Comparison of ENCODE assay signal across 8 cellular contexts in the genomic region with DNA sequence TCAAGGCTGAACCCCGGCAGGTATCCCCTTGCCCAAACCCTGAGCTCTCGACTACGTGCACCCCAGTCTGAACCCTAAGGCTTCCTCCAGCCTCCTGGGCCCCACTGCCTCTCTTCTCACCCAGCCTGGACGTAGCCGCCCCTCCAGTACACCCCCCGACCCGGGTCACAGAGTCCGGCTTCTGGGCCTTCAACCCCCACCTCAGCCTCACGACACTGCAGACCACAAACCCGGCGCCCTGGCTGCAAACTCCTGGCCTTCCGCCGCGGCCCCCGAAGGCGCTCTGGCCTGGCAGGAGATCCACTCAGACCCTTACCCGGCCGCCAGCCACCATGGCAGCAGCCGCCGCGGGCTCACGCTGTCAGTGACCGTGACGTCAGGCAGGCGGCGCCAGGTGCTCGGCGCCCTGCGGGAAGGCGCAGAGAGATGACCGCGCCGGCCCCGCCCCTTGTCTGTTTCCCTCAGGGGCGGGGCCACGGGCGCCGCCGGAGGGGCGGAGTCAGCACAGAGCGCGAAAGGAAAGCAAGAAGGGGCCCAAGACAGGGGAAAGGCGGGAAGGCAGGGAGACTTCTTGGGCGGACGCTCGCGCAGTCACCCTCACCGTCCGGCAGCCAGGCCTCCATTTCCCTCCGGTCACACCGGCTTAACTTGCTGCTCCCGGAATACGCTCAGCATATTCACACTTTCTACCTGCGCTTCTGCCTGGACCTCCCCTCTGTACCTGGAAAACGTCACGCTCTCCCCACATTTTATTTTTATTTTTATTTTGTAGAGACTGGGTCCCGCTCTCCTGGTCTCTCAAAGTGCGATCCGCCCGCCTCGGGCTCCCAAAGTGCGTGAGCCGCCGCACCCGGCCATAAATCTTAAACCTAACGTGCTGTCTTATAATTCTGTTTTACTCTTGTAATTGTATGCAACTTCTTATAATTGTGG. TPM values are rescaled to one million over a fixed set of nuclear protein-coding genes. Genes with fewer than 3 reads are reported as not detected.
DNase-seq lines count a peak whose midpoint lies in the region; ATAC-seq and TF ChIP-seq lines count a peak whose summit lies in the region.

A gene with protein sequence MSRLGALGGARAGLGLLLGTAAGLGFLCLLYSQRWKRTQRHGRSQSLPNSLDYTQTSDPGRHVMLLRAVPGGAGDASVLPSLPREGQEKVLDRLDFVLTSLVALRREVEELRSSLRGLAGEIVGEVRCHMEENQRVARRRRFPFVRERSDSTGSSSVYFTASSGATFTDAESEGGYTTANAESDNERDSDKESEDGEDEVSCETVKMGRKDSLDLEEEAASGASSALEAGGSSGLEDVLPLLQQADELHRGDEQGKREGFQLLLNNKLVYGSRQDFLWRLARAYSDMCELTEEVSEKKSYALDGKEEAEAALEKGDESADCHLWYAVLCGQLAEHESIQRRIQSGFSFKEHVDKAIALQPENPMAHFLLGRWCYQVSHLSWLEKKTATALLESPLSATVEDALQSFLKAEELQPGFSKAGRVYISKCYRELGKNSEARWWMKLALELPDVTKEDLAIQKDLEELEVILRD (minus strand): TSS at position 372 of the 933 bp plus-strand sequence. CDS start 471 bp downstream, outside the sequence.

- peak within 1 kb of the TSS; percentile 65 for H3K27ac ChIP-seq in temporal lobe (ENCODE audit: low read depth, low read length)

- 0 out of 2 replicates have a peak, but pooled peaks cover 2% of the 10 kb centered on the region for H3K27me3 Mint-ChIP-seq in HFFc6 (ENCODE audit: insufficient read depth)

- H3K4me1 Mint-ChIP-seq in HFFc6 (ENCODE audit: low read depth), result peaks cover 29% of the 10 kb centered on the region

- TF ChIP-seq CTCF in HFFc6 (IDR thresholded peaks at IDR 0.05), result peak; percentile 32; the same call in 1 of the 2 replicates
- no peak for TF ChIP-seq CTCF in omental fat pad (IDR thresholded peaks at IDR 0.05)

- H3K36me3 Mint-ChIP-seq in HFFc6 (ENCODE audit: low read depth), result peaks cover 4% of the 10 kb centered on the region; the same call in 1 of the 2 replicates

- peak; percentile 79 for DNase-seq in GM04504 (ENCODE audit: low read depth)
- peak; percentile 74 for DNase-seq in HFFc6
- peak; percentile 56 for DNase-seq in NCI-H1048 (lab: John Stamatoyannopoulos, UW)
- peak; percentile 94 for DNase-seq in activated naive CD4-positive, alpha-beta T cell treated with anti-CD3 and anti-CD28 coated beads, Interleukin-2, amount 50 U/mL, for 16 hours
- DNase-seq in germinal center (ENCODE audit: low spot score), result peak; percentile 92
- peak; percentile 78 for DNase-seq in omental fat pad (ENCODE audit: low spot score)

- peak within 1 kb of the TSS; percentile 96 for H3K27ac Mint-ChIP-seq in HFFc6

- H3K9me3 Mint-ChIP-seq in HFFc6, result no peaks in the 10 kb centered on the region

- H3K4me3 Mint-ChIP-seq in HFFc6, result peak within 1 kb of the TSS; percentile 93

- ATAC-seq in SK-N-SH treated with all-trans-retinoic acid at 6 μM for 48 hours (peak; percentile 87), omental fat pad (ENCODE audit: low FRiP score) (peak; percentile 98)

TF ChIP-seq in SK-N-SH treated with all-trans-retinoic acid at 6 μM for 48 hours, 23 proteins besides CTCF, POLR2A, EP300 and RAD21:
- TF ChIP-seq TCF4 (CRISPR knock-in tag; IDR thresholded peaks at IDR 0.05; ENCODE audit: borderline replicate concordance), result no peak
- no peak for TF ChIP-seq CSDC2 (CRISPR knock-in tag; IDR thresholded peaks at IDR 0.05)
- TF ChIP-seq, protein P1, sequence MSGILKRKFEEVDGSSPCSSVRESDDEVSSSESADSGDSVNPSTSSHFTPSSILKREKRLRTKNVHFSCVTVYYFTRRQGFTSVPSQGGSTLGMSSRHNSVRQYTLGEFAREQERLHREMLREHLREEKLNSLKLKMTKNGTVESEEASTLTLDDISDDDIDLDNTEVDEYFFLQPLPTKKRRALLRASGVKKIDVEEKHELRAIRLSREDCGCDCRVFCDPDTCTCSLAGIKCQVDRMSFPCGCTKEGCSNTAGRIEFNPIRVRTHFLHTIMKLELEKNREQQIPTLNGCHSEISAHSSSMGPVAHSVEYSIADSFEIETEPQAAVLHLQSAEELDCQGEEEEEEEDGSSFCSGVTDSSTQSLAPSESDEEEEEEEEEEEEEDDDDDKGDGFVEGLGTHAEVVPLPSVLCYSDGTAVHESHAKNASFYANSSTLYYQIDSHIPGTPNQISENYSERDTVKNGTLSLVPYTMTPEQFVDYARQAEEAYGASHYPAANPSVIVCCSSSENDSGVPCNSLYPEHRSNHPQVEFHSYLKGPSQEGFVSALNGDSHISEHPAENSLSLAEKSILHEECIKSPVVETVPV (CRISPR knock-in tag; IDR thresholded peaks at IDR 0.05), result no peak
- TF ChIP-seq SNAI2 (CRISPR knock-in tag; IDR thresholded peaks at IDR 0.05), result no peak
- TF ChIP-seq BACH2 (CRISPR knock-in tag; IDR thresholded peaks at IDR 0.05; ENCODE audit: borderline replicate concordance), result no peak
- TF ChIP-seq RARB (CRISPR knock-in tag; IDR thresholded peaks at IDR 0.05), result no peak
- no peak for TF ChIP-seq OSR1 (CRISPR knock-in tag; IDR thresholded peaks at IDR 0.05)
- no peak for TF ChIP-seq ZC3H10 (CRISPR knock-in tag; IDR thresholded peaks at IDR 0.05)
- TF ChIP-seq ISL1 (CRISPR knock-in tag; IDR thresholded peaks at IDR 0.05), result no peak
- TF ChIP-seq, protein P2, sequence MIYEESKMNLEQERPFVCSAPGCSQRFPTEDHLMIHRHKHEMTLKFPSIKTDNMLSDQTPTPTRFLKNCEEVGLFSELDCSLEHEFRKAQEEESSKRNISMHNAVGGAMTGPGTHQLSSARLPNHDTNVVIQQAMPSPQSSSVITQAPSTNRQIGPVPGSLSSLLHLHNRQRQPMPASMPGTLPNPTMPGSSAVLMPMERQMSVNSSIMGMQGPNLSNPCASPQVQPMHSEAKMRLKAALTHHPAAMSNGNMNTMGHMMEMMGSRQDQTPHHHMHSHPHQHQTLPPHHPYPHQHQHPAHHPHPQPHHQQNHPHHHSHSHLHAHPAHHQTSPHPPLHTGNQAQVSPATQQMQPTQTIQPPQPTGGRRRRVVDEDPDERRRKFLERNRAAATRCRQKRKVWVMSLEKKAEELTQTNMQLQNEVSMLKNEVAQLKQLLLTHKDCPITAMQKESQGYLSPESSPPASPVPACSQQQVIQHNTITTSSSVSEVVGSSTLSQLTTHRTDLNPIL (CRISPR knock-in tag; IDR thresholded peaks at IDR 0.05; ENCODE audit: low read depth), result no peak
- TF ChIP-seq PPARA (CRISPR knock-in tag; IDR thresholded peaks at IDR 0.05; ENCODE audit: borderline replicate concordance), result no peak
- no peak for TF ChIP-seq ZNF565 (CRISPR knock-in tag; conservative IDR thresholded peaks at IDR 0.05; ENCODE audit: low read depth)
- TF ChIP-seq ARNTL (CRISPR knock-in tag; IDR thresholded peaks at IDR 0.05; ENCODE audit: borderline replicate concordance, low read depth), result no peak
- TF ChIP-seq ZNF70 (CRISPR knock-in tag; IDR thresholded peaks at IDR 0.05), result no peak
- TF ChIP-seq, protein P3, sequence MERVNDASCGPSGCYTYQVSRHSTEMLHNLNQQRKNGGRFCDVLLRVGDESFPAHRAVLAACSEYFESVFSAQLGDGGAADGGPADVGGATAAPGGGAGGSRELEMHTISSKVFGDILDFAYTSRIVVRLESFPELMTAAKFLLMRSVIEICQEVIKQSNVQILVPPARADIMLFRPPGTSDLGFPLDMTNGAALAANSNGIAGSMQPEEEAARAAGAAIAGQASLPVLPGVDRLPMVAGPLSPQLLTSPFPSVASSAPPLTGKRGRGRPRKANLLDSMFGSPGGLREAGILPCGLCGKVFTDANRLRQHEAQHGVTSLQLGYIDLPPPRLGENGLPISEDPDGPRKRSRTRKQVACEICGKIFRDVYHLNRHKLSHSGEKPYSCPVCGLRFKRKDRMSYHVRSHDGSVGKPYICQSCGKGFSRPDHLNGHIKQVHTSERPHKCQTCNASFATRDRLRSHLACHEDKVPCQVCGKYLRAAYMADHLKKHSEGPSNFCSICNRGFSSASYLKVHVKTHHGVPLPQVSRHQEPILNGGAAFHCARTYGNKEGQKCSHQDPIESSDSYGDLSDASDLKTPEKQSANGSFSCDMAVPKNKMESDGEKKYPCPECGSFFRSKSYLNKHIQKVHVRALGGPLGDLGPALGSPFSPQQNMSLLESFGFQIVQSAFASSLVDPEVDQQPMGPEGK (CRISPR knock-in tag; IDR thresholded peaks at IDR 0.05; ENCODE audit: borderline replicate concordance), result no peak
- TF ChIP-seq ZFP3 (CRISPR knock-in tag; IDR thresholded peaks at IDR 0.05), result no peak
- no peak for TF ChIP-seq ESRRG (CRISPR knock-in tag; IDR thresholded peaks at IDR 0.05)

RNA-seq across cellular contexts. Expression of the gene that starts here (rescaled TPM):
- total RNA-seq in HFFc6 (2021; fragmentation: NEBNext Ultra II Directional; extraction: Animal tissue kit (Norgen Biotek cat#: 25700)), result 10 to 100 TPM; 32.6 to 43.2 (median 35.6) TPM
- 10 to 100 TPM; 32.8 to 50.8 (median 43.7) TPM for total RNA-seq in omental fat pad
- total RNA-seq in temporal lobe, result 14.8 TPM

Comparison
In these comparisons a context has a peak if more than half of its experiments do, and no peak if none do; other contexts are left out.
1. Peak in every context shown above with its lines: DNase-seq, ATAC-seq and H3K27ac ChIP-seq.